ENCODE assay signal across 17 cellular contexts in genomic region chr10:75663947-75664664, GRCh38.
DNase-seq lines count a peak whose midpoint lies in the region; ATAC-seq and TF ChIP-seq lines count a peak whose summit lies in the region.
"Had no signal": no experiment of that assay in that cellular context is flagged by ENCODE, and none has a peak within 500 bp of the region (broad histone marks: within the 10 kb centered on the region; RNA-seq: fewer than 3 reads in every experiment).

No MANE protein-coding gene starts in this region.

- ATAC-seq in CD4-positive, alpha-beta T cell (ENCODE audit: poor library complexity), result no peak
- ATAC-seq in GM21360 (IDR thresholded peaks at IDR 0.05; ENCODE audit: unreplicated experiment), result no peak

- no peak for TF ChIP-seq POLR2A in transverse colon (IDR thresholded peaks at IDR 0.05)

- POLR2A ChIA-PET in CD4-positive, alpha-beta T cell (lab: Charles Lee), result no interaction called here

- intact Hi-C loops in transverse colon (cut with DNase I; ENCODE audit: low total_unique reads), result no loop called here
- intact Hi-C loops in CD4-positive, alpha-beta T cell (cut with DNase I, micrococcal nuclease), result no loop called here

- peak overlapping the region in 3 of 4 donors; percentile 59 to 78 (median 74) for H3K27ac ChIP-seq in transverse colon
- no peak overlapping the region for H3K27ac ChIP-seq in CD4-positive, alpha-beta T cell (ENCODE audit: low read depth, low read length)
- H3K27ac ChIP-seq: BLaER1 treated with 17β-estradiol and CSF1 and Interleukin-3, amounts not matched to agents 10 nM and 100 nM; WERI-Rb-1 had no signal

- H3K4me1 Mint-ChIP-seq in neural crest cell, result peaks cover 17% of the 10 kb centered on the region
- H3K4me1 Mint-ChIP-seq in CD4-positive, alpha-beta T cell (ENCODE audit: low read depth), result no peaks in the 10 kb centered on the region

- H3K36me3 Mint-ChIP-seq in neural crest cell (ENCODE audit: low read depth), result no peaks in the 10 kb centered on the region
- no peaks in the 10 kb centered on the region for H3K36me3 Mint-ChIP-seq in CD4-positive, alpha-beta T cell (ENCODE audit: low read depth)

- in situ Hi-C loops in astrocyte of the spinal cord (cut with HindIII; ENCODE audit: low sequenced_read_pairs) (no loop called here), transverse colon (cut with MboI; ENCODE audit: low pct_ligation_motif_present in 1 of 4, low pct_unique_long_range_greater_than_20kb in 1 of 4, low sequenced_read_pairs in 3 of 4) (no loop called here)

- no peak for TF ChIP-seq EP300 in transverse colon (IDR thresholded peaks at IDR 0.05; ENCODE audit: low read depth)

- 81 to 84% methylated on average over 3 of the region's 3 CpGs for WGBS in transverse colon (ENCODE audit: low coverage in 1 of 2), 2 donors

- TF ChIP-seq CTCF in astrocyte of the spinal cord (IDR thresholded peaks at IDR 0.05; ENCODE audit: low read depth, low read length), result no peak
- TF ChIP-seq CTCF in fibroblast of the aortic adventitia (IDR thresholded peaks at IDR 0.05; ENCODE audit: insufficient read depth, low read length), result no peak
- TF ChIP-seq CTCF in neural crest cell (conservative IDR thresholded peaks at IDR 0.05), result no peak
- TF ChIP-seq CTCF in transverse colon (IDR thresholded peaks at IDR 0.05), result no peak
- no peak for TF ChIP-seq CTCF in CD4-positive, alpha-beta T cell (IDR thresholded peaks at IDR 0.05)

- H3K27me3 Mint-ChIP-seq in neural crest cell (ENCODE audit: low read depth), result no peaks in the 10 kb centered on the region
- peaks cover 9% of the 10 kb centered on the region for H3K27me3 Mint-ChIP-seq in CD4-positive, alpha-beta T cell

- CTCF ChIA-PET in CD4-positive, alpha-beta T cell (lab: Charles Lee), result no interaction called here

- H3K27me3 ChIP-seq in transverse colon, result no peaks in the 10 kb centered on the region
- no peaks in the 10 kb centered on the region for H3K27me3 ChIP-seq in CD4-positive, alpha-beta T cell (ENCODE audit: control insufficient read depth, insufficient read depth, low read length)
- H3K27me3 ChIP-seq: BLaER1 treated with 17β-estradiol and CSF1 and Interleukin-3, amounts not matched to agents 10 nM and 100 nM had no signal

- peak overlapping the region; percentile 23 for H3K27ac Mint-ChIP-seq in neural crest cell (ENCODE audit: unreplicated experiment)
- no peak overlapping the region for H3K27ac Mint-ChIP-seq in CD4-positive, alpha-beta T cell
- H3K27ac Mint-ChIP-seq: stimulated activated naive CD8-positive, alpha-beta T cell treated with anti-CD3 and anti-CD28 coated beads, Interleukin-15, Interleukin-2, amounts not matched to agents 100 ng/mL and 50 ng/mL, for 24 hours had no signal

- H3K4me3 Mint-ChIP-seq in neural crest cell, result no peak overlapping the region
- no peak overlapping the region for H3K4me3 Mint-ChIP-seq in CD4-positive, alpha-beta T cell
- H3K4me3 Mint-ChIP-seq: stimulated activated naive CD8-positive, alpha-beta T cell treated with anti-CD3 and anti-CD28 coated beads, Interleukin-15, Interleukin-2, amounts not matched to agents 100 ng/mL and 50 ng/mL, for 24 hours had no signal

- DNase-seq in astrocyte of the spinal cord (ENCODE audit: low read depth, low spot score), result peak; percentile 34
- peak; percentile 47 for DNase-seq in fibroblast of the aortic adventitia (ENCODE audit: low read depth)
- DNase-seq in neural crest cell (ENCODE audit: low read depth, low spot score), result no peak
- DNase-seq in transverse colon, result no peak
- DNase-seq in CD4-positive, alpha-beta T cell, result no peak
- DNase-seq in activated T-cell treated with anti-CD3 and anti-CD28 coated beads, Interleukin-2, amount 50 U/mL, for 48 hours, result no peak
- DNase-seq: caudate nucleus, DMS53, H7, hypothalamus, OCI-M1, small intestine, WERI-Rb-1 had no signal

- no peaks in the 10 kb centered on the region for H3K9me3 ChIP-seq in transverse colon
- H3K9me3 ChIP-seq in CD4-positive, alpha-beta T cell (ENCODE audit: control insufficient read depth, low read length), result no peaks in the 10 kb centered on the region
- H3K9me3 ChIP-seq: BLaER1 treated with 17β-estradiol and CSF1 and Interleukin-3, amounts not matched to agents 10 nM and 100 nM had no signal

- peaks cover 0 to 25% (median 3%) of the 10 kb centered on the region in 4 donors for H3K4me1 ChIP-seq in transverse colon
- H3K4me1 ChIP-seq: BLaER1 treated with 17β-estradiol and CSF1 and Interleukin-3, amounts not matched to agents 10 nM and 100 nM had no signal

- H3K36me3 ChIP-seq in transverse colon, result no peaks in the 10 kb centered on the region
- H3K36me3 ChIP-seq: BLaER1 treated with 17β-estradiol and CSF1 and Interleukin-3, amounts not matched to agents 10 nM and 100 nM; WERI-Rb-1 had no signal

- peaks cover 2% of the 10 kb centered on the region for H3K9me3 Mint-ChIP-seq in neural crest cell
- H3K9me3 Mint-ChIP-seq in CD4-positive, alpha-beta T cell, result no peaks in the 10 kb centered on the region
- H3K9me3 Mint-ChIP-seq: stimulated activated naive CD8-positive, alpha-beta T cell treated with anti-CD3 and anti-CD28 coated beads, Interleukin-15, Interleukin-2, amounts not matched to agents 100 ng/mL and 50 ng/mL, for 24 hours had no signal

- no peak overlapping the region for H3K4me3 ChIP-seq in astrocyte of the spinal cord (ENCODE audit: low read depth, low read length)
- H3K4me3 ChIP-seq in fibroblast of the aortic adventitia (ENCODE audit: low read depth, low read length), result no peak overlapping the region
- H3K4me3 ChIP-seq in transverse colon, result no peak overlapping the region
- H3K4me3 ChIP-seq: BLaER1 treated with 17β-estradiol and CSF1 and Interleukin-3, amounts not matched to agents 10 nM and 100 nM; lung had no signal

Comparison
In these comparisons a context has a peak if more than half of its experiments do, and no peak if none do; other contexts are left out.
1. DNase-seq: peak in astrocyte of the spinal cord (single experiment) and fibroblast of the aortic adventitia (single experiment); none in neural crest cell (single experiment), transverse colon (single experiment), CD4-positive, alpha-beta T cell (0 of 10) and activated T-cell treated with anti-CD3 and anti-CD28 coated beads, Interleukin-2, amount 50 U/mL, for 48 hours (0 of 2).